Comparison of ENCODE assay signal across 1 cellular context in the genomic region with DNA sequence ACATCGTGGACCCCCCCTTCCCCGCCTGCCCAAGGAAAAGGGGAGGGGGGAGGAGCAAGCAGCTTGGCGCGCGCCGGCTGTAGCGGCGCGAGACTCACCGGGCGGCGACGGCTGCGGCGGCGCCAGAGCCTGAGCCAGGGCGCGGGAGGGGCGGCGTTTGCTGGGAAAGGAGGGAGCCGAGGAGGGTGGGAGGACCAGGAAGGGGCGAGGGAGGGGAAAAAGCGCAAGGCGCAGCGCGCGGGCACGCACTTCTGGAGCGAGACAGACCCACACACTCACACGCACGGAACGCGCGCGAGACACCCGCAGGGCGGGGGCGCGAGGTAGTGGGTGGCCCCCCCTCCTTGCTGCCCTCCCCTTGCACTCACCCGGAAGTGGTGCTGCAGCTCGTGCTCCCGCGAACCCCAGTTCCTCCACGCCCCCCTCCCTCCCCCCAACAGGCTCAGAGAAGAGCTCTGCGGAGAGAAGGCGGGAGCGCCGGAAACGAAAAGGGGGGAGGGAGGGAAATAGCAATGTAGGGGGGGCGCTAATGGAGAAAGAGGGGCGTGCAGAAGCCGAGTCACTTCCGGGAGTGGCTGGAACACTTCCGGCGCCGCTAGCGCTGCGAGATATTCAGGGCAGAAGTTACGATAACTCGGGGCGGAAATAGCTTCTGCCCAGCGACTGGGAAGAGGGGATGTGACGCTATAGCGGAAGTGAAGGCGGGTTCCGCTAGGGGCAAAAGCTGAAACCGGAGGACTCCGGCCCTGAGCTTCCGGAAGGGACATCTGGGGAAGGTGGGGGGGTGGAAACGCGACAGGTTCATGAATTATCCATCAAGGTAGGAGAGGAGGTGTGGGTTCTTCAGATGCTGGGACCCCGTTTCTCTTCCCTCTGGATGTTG.
TF ChIP-seq lines count a peak whose summit lies in the region.

A gene (minus strand): TSS at position 376 of the 883 bp plus-strand sequence. CDS start 9,855 bp downstream, outside the sequence.

TF ChIP-seq in K562, 482 proteins besides CTCF, POLR2A, EP300 and RAD21 (continued from another document and continues in another):
- no peak for TF ChIP-seq ZBED1 (IDR thresholded peaks at IDR 0.05)
- TF ChIP-seq, protein P1, sequence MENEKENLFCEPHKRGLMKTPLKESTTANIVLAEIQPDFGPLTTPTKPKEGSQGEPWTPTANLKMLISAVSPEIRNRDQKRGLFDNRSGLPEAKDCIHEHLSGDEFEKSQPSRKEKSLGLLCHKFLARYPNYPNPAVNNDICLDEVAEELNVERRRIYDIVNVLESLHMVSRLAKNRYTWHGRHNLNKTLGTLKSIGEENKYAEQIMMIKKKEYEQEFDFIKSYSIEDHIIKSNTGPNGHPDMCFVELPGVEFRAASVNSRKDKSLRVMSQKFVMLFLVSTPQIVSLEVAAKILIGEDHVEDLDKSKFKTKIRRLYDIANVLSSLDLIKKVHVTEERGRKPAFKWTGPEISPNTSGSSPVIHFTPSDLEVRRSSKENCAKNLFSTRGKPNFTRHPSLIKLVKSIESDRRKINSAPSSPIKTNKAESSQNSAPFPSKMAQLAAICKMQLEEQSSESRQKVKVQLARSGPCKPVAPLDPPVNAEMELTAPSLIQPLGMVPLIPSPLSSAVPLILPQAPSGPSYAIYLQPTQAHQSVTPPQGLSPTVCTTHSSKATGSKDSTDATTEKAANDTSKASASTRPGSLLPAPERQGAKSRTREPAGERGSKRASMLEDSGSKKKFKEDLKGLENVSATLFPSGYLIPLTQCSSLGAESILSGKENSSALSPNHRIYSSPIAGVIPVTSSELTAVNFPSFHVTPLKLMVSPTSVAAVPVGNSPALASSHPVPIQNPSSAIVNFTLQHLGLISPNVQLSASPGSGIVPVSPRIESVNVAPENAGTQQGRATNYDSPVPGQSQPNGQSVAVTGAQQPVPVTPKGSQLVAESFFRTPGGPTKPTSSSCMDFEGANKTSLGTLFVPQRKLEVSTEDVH (IDR thresholded peaks at IDR 0.05; ENCODE audit: low read depth, partially characterized antibody), result peak; percentile 99
- TF ChIP-seq ZNF324 (CRISPR knock-in tag; IDR thresholded peaks at IDR 0.05), result no peak
- no peak for TF ChIP-seq ZKSCAN8 (CRISPR knock-in tag; IDR thresholded peaks at IDR 0.05)
- TF ChIP-seq, protein P2, sequence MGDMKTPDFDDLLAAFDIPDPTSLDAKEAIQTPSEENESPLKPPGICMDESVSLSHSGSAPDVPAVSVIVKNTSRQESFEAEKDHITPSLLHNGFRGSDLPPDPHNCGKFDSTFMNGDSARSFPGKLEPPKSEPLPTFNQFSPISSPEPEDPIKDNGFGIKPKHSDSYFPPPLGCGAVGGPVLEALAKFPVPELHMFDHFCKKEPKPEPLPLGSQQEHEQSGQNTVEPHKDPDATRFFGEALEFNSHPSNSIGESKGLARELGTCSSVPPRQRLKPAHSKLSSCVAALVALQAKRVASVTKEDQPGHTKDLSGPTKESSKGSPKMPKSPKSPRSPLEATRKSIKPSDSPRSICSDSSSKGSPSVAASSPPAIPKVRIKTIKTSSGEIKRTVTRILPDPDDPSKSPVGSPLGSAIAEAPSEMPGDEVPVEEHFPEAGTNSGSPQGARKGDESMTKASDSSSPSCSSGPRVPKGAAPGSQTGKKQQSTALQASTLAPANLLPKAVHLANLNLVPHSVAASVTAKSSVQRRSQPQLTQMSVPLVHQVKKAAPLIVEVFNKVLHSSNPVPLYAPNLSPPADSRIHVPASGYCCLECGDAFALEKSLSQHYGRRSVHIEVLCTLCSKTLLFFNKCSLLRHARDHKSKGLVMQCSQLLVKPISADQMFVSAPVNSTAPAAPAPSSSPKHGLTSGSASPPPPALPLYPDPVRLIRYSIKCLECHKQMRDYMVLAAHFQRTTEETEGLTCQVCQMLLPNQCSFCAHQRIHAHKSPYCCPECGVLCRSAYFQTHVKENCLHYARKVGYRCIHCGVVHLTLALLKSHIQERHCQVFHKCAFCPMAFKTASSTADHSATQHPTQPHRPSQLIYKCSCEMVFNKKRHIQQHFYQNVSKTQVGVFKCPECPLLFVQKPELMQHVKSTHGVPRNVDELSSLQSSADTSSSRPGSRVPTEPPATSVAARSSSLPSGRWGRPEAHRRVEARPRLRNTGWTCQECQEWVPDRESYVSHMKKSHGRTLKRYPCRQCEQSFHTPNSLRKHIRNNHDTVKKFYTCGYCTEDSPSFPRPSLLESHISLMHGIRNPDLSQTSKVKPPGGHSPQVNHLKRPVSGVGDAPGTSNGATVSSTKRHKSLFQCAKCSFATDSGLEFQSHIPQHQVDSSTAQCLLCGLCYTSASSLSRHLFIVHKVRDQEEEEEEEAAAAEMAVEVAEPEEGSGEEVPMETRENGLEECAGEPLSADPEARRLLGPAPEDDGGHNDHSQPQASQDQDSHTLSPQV (IDR thresholded peaks at IDR 0.05), result no peak
- no peak for TF ChIP-seq ZBTB1 (CRISPR knock-in tag; IDR thresholded peaks at IDR 0.05; ENCODE audit: borderline replicate concordance, low read depth)
- TF ChIP-seq ZNF165 (CRISPR knock-in tag; IDR thresholded peaks at IDR 0.05; ENCODE audit: borderline replicate concordance), result no peak
- TF ChIP-seq LARP7 (IDR thresholded peaks at IDR 0.05), result no peak
- TF ChIP-seq, protein P3, sequence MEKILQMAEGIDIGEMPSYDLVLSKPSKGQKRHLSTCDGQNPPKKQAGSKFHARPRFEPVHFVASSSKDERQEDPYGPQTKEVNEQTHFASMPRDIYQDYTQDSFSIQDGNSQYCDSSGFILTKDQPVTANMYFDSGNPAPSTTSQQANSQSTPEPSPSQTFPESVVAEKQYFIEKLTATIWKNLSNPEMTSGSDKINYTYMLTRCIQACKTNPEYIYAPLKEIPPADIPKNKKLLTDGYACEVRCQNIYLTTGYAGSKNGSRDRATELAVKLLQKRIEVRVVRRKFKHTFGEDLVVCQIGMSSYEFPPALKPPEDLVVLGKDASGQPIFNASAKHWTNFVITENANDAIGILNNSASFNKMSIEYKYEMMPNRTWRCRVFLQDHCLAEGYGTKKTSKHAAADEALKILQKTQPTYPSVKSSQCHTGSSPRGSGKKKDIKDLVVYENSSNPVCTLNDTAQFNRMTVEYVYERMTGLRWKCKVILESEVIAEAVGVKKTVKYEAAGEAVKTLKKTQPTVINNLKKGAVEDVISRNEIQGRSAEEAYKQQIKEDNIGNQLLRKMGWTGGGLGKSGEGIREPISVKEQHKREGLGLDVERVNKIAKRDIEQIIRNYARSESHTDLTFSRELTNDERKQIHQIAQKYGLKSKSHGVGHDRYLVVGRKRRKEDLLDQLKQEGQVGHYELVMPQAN (IDR thresholded peaks at IDR 0.05; ENCODE audit: borderline replicate concordance), result peak; percentile 50; the same call in 1 of the 2 replicates
- no peak for TF ChIP-seq NELFE (IDR thresholded peaks at IDR 0.05; ENCODE audit: insufficient read depth, insufficient read length)
- peak; percentile 98 for TF ChIP-seq GABPA (tag; conservative IDR thresholded peaks at IDR 0.05; ENCODE audit: low read depth)
- no peak; a peak in 2 of 4 replicates for TF ChIP-seq TBL1XR1 (IDR thresholded peaks at IDR 0.05; ENCODE audit: low read length in 2 of 2)
- no peak for TF ChIP-seq TAF9B (IDR thresholded peaks at IDR 0.05; ENCODE audit: partially characterized antibody)
- TF ChIP-seq SIRT6 (IDR thresholded peaks at IDR 0.05; ENCODE audit: low read depth, low read length), result no peak
- TF ChIP-seq, protein P4, sequence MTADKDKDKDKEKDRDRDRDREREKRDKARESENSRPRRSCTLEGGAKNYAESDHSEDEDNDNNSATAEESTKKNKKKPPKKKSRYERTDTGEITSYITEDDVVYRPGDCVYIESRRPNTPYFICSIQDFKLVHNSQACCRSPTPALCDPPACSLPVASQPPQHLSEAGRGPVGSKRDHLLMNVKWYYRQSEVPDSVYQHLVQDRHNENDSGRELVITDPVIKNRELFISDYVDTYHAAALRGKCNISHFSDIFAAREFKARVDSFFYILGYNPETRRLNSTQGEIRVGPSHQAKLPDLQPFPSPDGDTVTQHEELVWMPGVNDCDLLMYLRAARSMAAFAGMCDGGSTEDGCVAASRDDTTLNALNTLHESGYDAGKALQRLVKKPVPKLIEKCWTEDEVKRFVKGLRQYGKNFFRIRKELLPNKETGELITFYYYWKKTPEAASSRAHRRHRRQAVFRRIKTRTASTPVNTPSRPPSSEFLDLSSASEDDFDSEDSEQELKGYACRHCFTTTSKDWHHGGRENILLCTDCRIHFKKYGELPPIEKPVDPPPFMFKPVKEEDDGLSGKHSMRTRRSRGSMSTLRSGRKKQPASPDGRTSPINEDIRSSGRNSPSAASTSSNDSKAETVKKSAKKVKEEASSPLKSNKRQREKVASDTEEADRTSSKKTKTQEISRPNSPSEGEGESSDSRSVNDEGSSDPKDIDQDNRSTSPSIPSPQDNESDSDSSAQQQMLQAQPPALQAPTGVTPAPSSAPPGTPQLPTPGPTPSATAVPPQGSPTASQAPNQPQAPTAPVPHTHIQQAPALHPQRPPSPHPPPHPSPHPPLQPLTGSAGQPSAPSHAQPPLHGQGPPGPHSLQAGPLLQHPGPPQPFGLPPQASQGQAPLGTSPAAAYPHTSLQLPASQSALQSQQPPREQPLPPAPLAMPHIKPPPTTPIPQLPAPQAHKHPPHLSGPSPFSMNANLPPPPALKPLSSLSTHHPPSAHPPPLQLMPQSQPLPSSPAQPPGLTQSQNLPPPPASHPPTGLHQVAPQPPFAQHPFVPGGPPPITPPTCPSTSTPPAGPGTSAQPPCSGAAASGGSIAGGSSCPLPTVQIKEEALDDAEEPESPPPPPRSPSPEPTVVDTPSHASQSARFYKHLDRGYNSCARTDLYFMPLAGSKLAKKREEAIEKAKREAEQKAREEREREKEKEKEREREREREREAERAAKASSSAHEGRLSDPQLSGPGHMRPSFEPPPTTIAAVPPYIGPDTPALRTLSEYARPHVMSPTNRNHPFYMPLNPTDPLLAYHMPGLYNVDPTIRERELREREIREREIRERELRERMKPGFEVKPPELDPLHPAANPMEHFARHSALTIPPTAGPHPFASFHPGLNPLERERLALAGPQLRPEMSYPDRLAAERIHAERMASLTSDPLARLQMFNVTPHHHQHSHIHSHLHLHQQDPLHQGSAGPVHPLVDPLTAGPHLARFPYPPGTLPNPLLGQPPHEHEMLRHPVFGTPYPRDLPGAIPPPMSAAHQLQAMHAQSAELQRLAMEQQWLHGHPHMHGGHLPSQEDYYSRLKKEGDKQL (CRISPR knock-in tag; IDR thresholded peaks at IDR 0.05; ENCODE audit: borderline replicate concordance), result no peak
- no peak for TF ChIP-seq CAMTA2 (CRISPR knock-in tag; conservative IDR thresholded peaks at IDR 0.05)
- TF ChIP-seq, protein P5, sequence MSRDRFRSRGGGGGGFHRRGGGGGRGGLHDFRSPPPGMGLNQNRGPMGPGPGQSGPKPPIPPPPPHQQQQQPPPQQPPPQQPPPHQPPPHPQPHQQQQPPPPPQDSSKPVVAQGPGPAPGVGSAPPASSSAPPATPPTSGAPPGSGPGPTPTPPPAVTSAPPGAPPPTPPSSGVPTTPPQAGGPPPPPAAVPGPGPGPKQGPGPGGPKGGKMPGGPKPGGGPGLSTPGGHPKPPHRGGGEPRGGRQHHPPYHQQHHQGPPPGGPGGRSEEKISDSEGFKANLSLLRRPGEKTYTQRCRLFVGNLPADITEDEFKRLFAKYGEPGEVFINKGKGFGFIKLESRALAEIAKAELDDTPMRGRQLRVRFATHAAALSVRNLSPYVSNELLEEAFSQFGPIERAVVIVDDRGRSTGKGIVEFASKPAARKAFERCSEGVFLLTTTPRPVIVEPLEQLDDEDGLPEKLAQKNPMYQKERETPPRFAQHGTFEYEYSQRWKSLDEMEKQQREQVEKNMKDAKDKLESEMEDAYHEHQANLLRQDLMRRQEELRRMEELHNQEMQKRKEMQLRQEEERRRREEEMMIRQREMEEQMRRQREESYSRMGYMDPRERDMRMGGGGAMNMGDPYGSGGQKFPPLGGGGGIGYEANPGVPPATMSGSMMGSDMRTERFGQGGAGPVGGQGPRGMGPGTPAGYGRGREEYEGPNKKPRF (IDR thresholded peaks at IDR 0.05; ENCODE audit: low read depth, low read length), result no peak
- TF ChIP-seq CBX3 (IDR thresholded peaks at IDR 0.05; ENCODE audit: borderline replicate concordance in 1 of 2, low read length in 2 of 2), result no peak
- peak; percentile 95 for TF ChIP-seq ETV1 (tag; conservative IDR thresholded peaks at IDR 0.05; ENCODE audit: low read depth)
- no peak for TF ChIP-seq NCOA4 (IDR thresholded peaks at IDR 0.05; ENCODE audit: partially characterized antibody)
- TF ChIP-seq, protein P6, sequence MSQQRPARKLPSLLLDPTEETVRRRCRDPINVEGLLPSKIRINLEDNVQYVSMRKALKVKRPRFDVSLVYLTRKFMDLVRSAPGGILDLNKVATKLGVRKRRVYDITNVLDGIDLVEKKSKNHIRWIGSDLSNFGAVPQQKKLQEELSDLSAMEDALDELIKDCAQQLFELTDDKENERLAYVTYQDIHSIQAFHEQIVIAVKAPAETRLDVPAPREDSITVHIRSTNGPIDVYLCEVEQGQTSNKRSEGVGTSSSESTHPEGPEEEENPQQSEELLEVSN (IDR thresholded peaks at IDR 0.05; ENCODE audit: borderline replicate concordance in 1 of 2, extremely low read depth in 1 of 2, insufficient read depth in 1 of 2, insufficient read length in 1 of 2, low read depth in 1 of 2, low read length in 1 of 2, poor library complexity in 1 of 2, severe bottlenecking in 1 of 2), result peak; percentile 29 to 34
- TF ChIP-seq, protein P7, sequence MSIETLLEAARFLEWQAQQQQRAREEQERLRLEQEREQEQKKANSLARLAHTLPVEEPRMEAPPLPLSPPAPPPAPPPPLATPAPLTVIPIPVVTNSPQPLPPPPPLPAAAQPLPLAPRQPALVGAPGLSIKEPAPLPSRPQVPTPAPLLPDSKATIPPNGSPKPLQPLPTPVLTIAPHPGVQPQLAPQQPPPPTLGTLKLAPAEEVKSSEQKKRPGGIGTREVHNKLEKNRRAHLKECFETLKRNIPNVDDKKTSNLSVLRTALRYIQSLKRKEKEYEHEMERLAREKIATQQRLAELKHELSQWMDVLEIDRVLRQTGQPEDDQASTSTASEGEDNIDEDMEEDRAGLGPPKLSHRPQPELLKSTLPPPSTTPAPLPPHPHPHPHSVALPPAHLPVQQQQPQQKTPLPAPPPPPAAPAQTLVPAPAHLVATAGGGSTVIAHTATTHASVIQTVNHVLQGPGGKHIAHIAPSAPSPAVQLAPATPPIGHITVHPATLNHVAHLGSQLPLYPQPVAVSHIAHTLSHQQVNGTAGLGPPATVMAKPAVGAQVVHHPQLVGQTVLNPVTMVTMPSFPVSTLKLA (conservative IDR thresholded peaks at IDR 0.05), result peak; percentile 85 to 92
- TF ChIP-seq ZNF239 (CRISPR knock-in tag; IDR thresholded peaks at IDR 0.05), result no peak
- peak; percentile 43; the same call in 1 of the 2 replicates for TF ChIP-seq ZNF766 (CRISPR knock-in tag; conservative IDR thresholded peaks at IDR 0.05)
- no peak for TF ChIP-seq ZNF586 (CRISPR knock-in tag; conservative IDR thresholded peaks at IDR 0.05)
- no peak for TF ChIP-seq ZNF507 (tag; conservative IDR thresholded peaks at IDR 0.05)
- no peak for TF ChIP-seq RB1 (IDR thresholded peaks at IDR 0.05; ENCODE audit: low read depth)
- TF ChIP-seq SPI1 (IDR thresholded peaks at IDR 0.05; ENCODE audit: borderline replicate concordance, low read depth, low read length), result peak; percentile 61; the same call in 1 of the 2 replicates
- no peak for TF ChIP-seq POLR2AphosphoS2 (IDR thresholded peaks at IDR 0.05; ENCODE audit: low read length)
- no peak for TF ChIP-seq KLF6 (CRISPR knock-in tag; IDR thresholded peaks at IDR 0.05; ENCODE audit: borderline replicate concordance)
- no peak for TF ChIP-seq ZNF583 (CRISPR knock-in tag; IDR thresholded peaks at IDR 0.05)
- no peak for TF ChIP-seq SREBF2 (CRISPR knock-in tag; IDR thresholded peaks at IDR 0.05)
- TF ChIP-seq ASH1L (IDR thresholded peaks at IDR 0.05; ENCODE audit: borderline replicate concordance, low read depth, partially characterized antibody), result peak; percentile 86
- no peak for TF ChIP-seq FOXK1 (CRISPR knock-in tag; IDR thresholded peaks at IDR 0.05; ENCODE audit: borderline replicate concordance)
- TF ChIP-seq ARHGAP35 (IDR thresholded peaks at IDR 0.05; ENCODE audit: partially characterized antibody), result no peak
- no peak for TF ChIP-seq ZFP36 (IDR thresholded peaks at IDR 0.05; ENCODE audit: low read depth, low read length, partially characterized antibody)
